8 cellular contexts compared by ENCODE assay signal in the genomic region with DNA sequence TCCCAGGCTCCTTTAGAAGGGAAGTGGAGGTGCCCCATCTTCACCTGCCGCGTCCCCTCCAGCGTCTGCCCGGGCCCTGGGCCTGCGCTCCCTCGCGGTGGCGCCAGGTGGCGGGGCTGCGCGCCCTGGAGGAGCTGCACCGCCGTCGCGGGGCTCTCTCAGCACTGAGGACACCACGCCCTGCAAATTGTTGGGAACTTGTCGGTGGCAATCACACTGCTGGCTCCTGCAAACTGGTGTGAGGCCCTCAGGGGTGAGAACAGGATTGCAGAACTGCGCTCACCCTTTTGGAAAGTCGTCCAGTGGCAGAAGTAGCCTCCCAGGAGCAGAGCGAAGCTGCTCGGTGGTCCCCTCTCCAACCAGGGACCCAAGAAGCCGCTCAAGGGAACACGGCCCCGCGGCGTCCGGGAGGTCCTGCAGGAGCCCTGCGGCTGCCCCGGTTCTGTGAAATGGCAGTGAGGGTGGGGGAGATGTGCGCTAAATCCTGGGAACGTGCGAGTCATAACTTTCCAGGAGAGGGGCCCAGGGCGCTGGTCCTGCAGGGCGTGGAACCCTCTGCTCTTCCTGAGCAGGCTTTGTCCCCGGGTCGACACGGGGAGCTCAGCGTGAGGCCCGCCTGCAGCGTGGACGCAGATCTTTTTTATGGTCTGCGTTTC. TPM values are rescaled to one million over a fixed set of nuclear protein-coding genes. Genes with fewer than 3 reads are reported as not detected.
DNase-seq lines count a peak whose midpoint lies in the region; ATAC-seq lines count a peak whose summit lies in the region.

No MANE protein-coding gene starts in this region.

- ATAC-seq in HG02610 (IDR thresholded peaks at IDR 0.05; ENCODE audit: unreplicated experiment), result peak; percentile 67

- DNase-seq in NCI-H187 (lab: John Stamatoyannopoulos, UW), result peak; percentile 52 to 87
- no peak for DNase-seq in NCI-H187 treated with DMSO at 0.1 percent for 48 hours (lab: John Stamatoyannopoulos, UW)
- DNase-seq in NCI-H1417 (lab: John Stamatoyannopoulos, UW), result peak; percentile 79 to 93 (median 84)
- peak; percentile 37 for DNase-seq in activated CD4-positive, CD25-positive, alpha-beta regulatory T cell treated with anti-CD3 and anti-CD28 coated beads, Interleukin-2, amount 50 U/mL, for 16 hours (ENCODE audit: low read depth, low spot score)
- DNase-seq in cerebellum (ENCODE audit: low spot score), result peak; percentile 78
- peak; percentile 84 for DNase-seq in kidney tubule cell (ENCODE audit: low spot score)
- peak; percentile 43 to 68 for DNase-seq in stimulated activated CD4-positive, alpha-beta T cell treated with anti-CD3 and anti-CD28 coated beads, Interleukin-1b, Interleukin-23, amount 100 ng/mL, for 4 hours (ENCODE audit: low read depth in 2 of 2)

RNA-seq across cellular contexts. Expression of gene LRRK1, which starts 1.0 kb away (rescaled TPM):
- total RNA-seq in cerebellum, result 8.9 TPM

RNA-seq across cellular contexts. Expression of gene ALDH1A3, which starts 38.5 kb away (rescaled TPM):
- 46.3 TPM for total RNA-seq in cerebellum
